ENCODE assay signal across 1 cellular context in genomic region chr5:135304352-135305221, GRCh38.
TF ChIP-seq lines count a peak whose summit lies in the region.

No MANE protein-coding gene starts in this region.

TF ChIP-seq in HepG2, 621 proteins besides CTCF, POLR2A, EP300 and RAD21 (continued from another document and continues in another):
- TF ChIP-seq POGK (CRISPR knock-in tag; conservative IDR thresholded peaks at IDR 0.05) (peak; percentile 68; the same call in 1 of the 2 replicates), ZNF276 (CRISPR knock-in tag; IDR thresholded peaks at IDR 0.05; ENCODE audit: low read depth) (no peak), ATAD3A (CRISPR knock-in tag; IDR thresholded peaks at IDR 0.05) (no peak), MXD4 (CRISPR knock-in tag; IDR thresholded peaks at IDR 0.05) (no peak), RXRB (CRISPR knock-in tag; IDR thresholded peaks at IDR 0.05; ENCODE audit: borderline replicate concordance) (peak; percentile 94), HNRNPLL (IDR thresholded peaks at IDR 0.05; ENCODE audit: low read depth, low read length, poor library complexity, severe bottlenecking) (no peak), TFDP1 (CRISPR knock-in tag; IDR thresholded peaks at IDR 0.05; ENCODE audit: borderline replicate concordance) (no peak), NFATC3 (CRISPR knock-in tag; IDR thresholded peaks at IDR 0.05) (no peak), HOXA7 (CRISPR knock-in tag; IDR thresholded peaks at IDR 0.05) (no peak), ZNF850 (CRISPR knock-in tag; conservative IDR thresholded peaks at IDR 0.05) (no peak), ZNF224 (CRISPR knock-in tag; IDR thresholded peaks at IDR 0.05) (no peak), CSRNP2 (CRISPR knock-in tag; conservative IDR thresholded peaks at IDR 0.05; ENCODE audit: low read depth) (no peak), HDAC6 (IDR thresholded peaks at IDR 0.05; ENCODE audit: low read depth, low read length) (no peak), DMAP1 (CRISPR knock-in tag; IDR thresholded peaks at IDR 0.05) (peak; percentile 65; the same call in 1 of the 2 replicates), PLRG1 (conservative IDR thresholded peaks at IDR 0.05) (no peak), MLXIP (CRISPR knock-in tag; IDR thresholded peaks at IDR 0.05; ENCODE audit: borderline replicate concordance) (no peak), NCOA1 (CRISPR knock-in tag; IDR thresholded peaks at IDR 0.05) (0 out of 2 replicates have a peak, but pooled peaks have one; percentile 37), NFRKB (IDR thresholded peaks at IDR 0.05) (no peak), ZNF33B (CRISPR knock-in tag; IDR thresholded peaks at IDR 0.05) (no peak), ELF1 (CRISPR knock-in tag; IDR thresholded peaks at IDR 0.05) (no peak), ZNF878 (CRISPR knock-in tag; IDR thresholded peaks at IDR 0.05) (0 out of 2 replicates have a peak, but pooled peaks have one; percentile 10), FOXO4 (CRISPR knock-in tag; conservative IDR thresholded peaks at IDR 0.05) (no peak), THRA (CRISPR knock-in tag; IDR thresholded peaks at IDR 0.05; ENCODE audit: borderline replicate concordance) (peak; percentile 84; the same call in 1 of the 2 replicates), PRDM10 (CRISPR knock-in tag; IDR thresholded peaks at IDR 0.05; ENCODE audit: low read depth) (no peak), FOXA3 (CRISPR knock-in tag; IDR thresholded peaks at IDR 0.05) (peak; percentile 49), ZNF414 (CRISPR knock-in tag; IDR thresholded peaks at IDR 0.05) (no peak), ATF2 (CRISPR knock-in tag; IDR thresholded peaks at IDR 0.05) (peak; percentile 41; the same call in 1 of the 2 replicates), NCOA5 (CRISPR knock-in tag; IDR thresholded peaks at IDR 0.05) (no peak), ZMAT5 (CRISPR knock-in tag; IDR thresholded peaks at IDR 0.05; ENCODE audit: borderline replicate concordance, low read depth) (no peak), ZNF883 (CRISPR knock-in tag; IDR thresholded peaks at IDR 0.05; ENCODE audit: not compliant biosample characterization) (no peak), CREM (IDR thresholded peaks at IDR 0.05) (peak; percentile 53; the same call in 1 of the 2 replicates), CREM (CRISPR knock-in tag; IDR thresholded peaks at IDR 0.05) (no peak), KDM6A (CRISPR knock-in tag; IDR thresholded peaks at IDR 0.05; ENCODE audit: low read depth) (no peak), REPIN1 (CRISPR knock-in tag; IDR thresholded peaks at IDR 0.05; ENCODE audit: borderline replicate concordance, low read depth) (peak; percentile 42; the same call in 1 of the 2 replicates), CENPX (CRISPR knock-in tag; IDR thresholded peaks at IDR 0.05) (no peak), ZNF570 (CRISPR knock-in tag; IDR thresholded peaks at IDR 0.05; ENCODE audit: borderline replicate concordance) (no peak), ZNF674 (CRISPR knock-in tag; IDR thresholded peaks at IDR 0.05; ENCODE audit: low read depth) (no peak)
